Comparison of ENCODE assay signal across 7 cellular contexts in the genomic region with DNA sequence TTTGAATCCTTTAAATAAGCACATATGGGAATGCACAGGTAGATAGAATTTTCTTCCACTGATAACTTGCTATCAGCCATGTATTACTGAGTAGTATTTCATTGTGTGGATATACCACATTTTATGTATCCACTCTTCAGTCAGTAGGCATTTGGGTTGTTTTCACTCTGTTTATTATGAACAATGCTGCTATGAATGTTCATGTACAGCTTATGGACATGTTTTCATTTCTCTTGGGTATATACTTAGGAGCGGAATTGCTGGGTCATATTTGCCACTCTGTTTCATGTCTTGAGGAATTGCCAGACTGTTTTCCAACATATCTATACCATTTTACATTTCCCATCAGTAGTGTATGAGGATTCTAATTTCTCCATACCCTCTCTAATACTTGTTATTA.
"Had no signal": no experiment of that assay in that cellular context is flagged by ENCODE, and none has a peak within 500 bp of the region (broad histone marks: within the 10 kb centered on the region; RNA-seq: fewer than 3 reads in every experiment).

No MANE protein-coding gene starts in this region.

- H2AFZ ChIP-seq: GM23248 had no signal

- ATAC-seq: HCT116 had no signal

- H3K9ac ChIP-seq: GM23248 had no signal

- DNase-seq: GM23248, GOT3, H7, KBM-7 had no signal

- H3K36me3 ChIP-seq: HAP-1 had no signal

- H3K27ac ChIP-seq: GM23248 had no signal

- H3K4me3 ChIP-seq: GM23248, HAP-1 had no signal

- H3K9me3 ChIP-seq: HAP-1 had no signal

- FAIRE-seq: HTR-8/SVneo had no signal
